In genomic region chr9:112750111-112750766, GRCh38 we compare ENCODE assay signal across 8 cellular contexts. TPM values are rescaled to one million over a fixed set of nuclear protein-coding genes. Genes with fewer than 3 reads are reported as not detected.
A peak's percentile ranks its signal among the peaks of the same experiment; 100 is the strongest.
DNase-seq lines count a peak whose midpoint lies in the region; ATAC-seq and TF ChIP-seq lines count a peak whose summit lies in the region.

Gene SNX30 (plus strand): TSS chr9:112750760. CDS start chr9:112751002, 242 bp downstream.

- TF ChIP-seq POLR2A in esophagus squamous epithelium (IDR thresholded peaks at IDR 0.05) = peak in 2 of 4 donors; percentile 48 to 76

- peaks cover 12% of the 10 kb centered on the region for H3K27me3 ChIP-seq in HUES6 (ENCODE audit: control insufficient read depth, insufficient read depth, low read length)
- H3K27me3 ChIP-seq in esophagus squamous epithelium = no peaks in the 10 kb centered on the region

- H3K9me3 ChIP-seq in HUES6 (ENCODE audit: control insufficient read depth, insufficient read depth, low read depth, low read length) (no peaks in the 10 kb centered on the region), esophagus squamous epithelium (no peaks in the 10 kb centered on the region)

- peak within 1 kb of the TSS; percentile 75 for H3K9ac ChIP-seq in HUES6 (ENCODE audit: low read length)

- H3K36me3 ChIP-seq in HUES6 (ENCODE audit: control insufficient read depth, insufficient read depth, low read length) (no peaks in the 10 kb centered on the region), esophagus squamous epithelium (no peaks in the 10 kb centered on the region)

- DNase-seq in DMS114 treated with DMSO at 0.1 percent for 48 hours (lab: John Stamatoyannopoulos, UW; ENCODE audit: unreplicated experiment) (peak; percentile 54), activated T-helper 1 cell treated with Interleukin-2 at 50 U/mL for 16 hours (ENCODE audit: low read depth) (peak; percentile 72), esophagus squamous epithelium (lab: John Stamatoyannopoulos, UW) (peak; percentile 47), myocyte (ENCODE audit: low read depth) (peak; percentile 89)
- DNase-seq in stimulated activated CD8-positive, alpha-beta memory T cell treated with anti-CD3 and anti-CD28 coated beads, Interleukin-7, amount 100 ng/mL, for 4 hours (ENCODE audit: low read depth in 2 of 2) = peak; percentile 51 to 80

- H3K4me3 ChIP-seq in HUES6 (ENCODE audit: low read depth, low read length) (peak within 1 kb of the TSS; percentile 78), esophagus squamous epithelium (peak within 1 kb of the TSS; percentile 78 to 97 (median 92))

- WGBS in esophagus squamous epithelium, 2 donors = 14 to 18% methylated on average over 12 to 13 of the region's 49 CpGs

- peak; percentile 64 for ATAC-seq in GM21447 (IDR thresholded peaks at IDR 0.05; ENCODE audit: unreplicated experiment)

- peaks cover 29% of the 10 kb centered on the region for H3K4me1 ChIP-seq in HUES6 (ENCODE audit: control insufficient read depth, insufficient read depth, low read length)
- peaks cover 24 to 55% (median 38%) of the 10 kb centered on the region in 3 donors for H3K4me1 ChIP-seq in esophagus squamous epithelium

- intact Hi-C loops in esophagus squamous epithelium (cut with DNase I) = no loop called here

- TF ChIP-seq CTCF in esophagus squamous epithelium (IDR thresholded peaks at IDR 0.05) = no peak

- H3K27ac ChIP-seq in HUES6 (ENCODE audit: low read depth, low read length) (peak within 1 kb of the TSS; percentile 3; the same call in 1 of the 2 replicates), esophagus squamous epithelium (peak within 1 kb of the TSS; percentile 82 to 90 (median 87))

TF ChIP-seq in PFSK-1, 5 proteins besides CTCF, POLR2A, EP300 and RAD21:
- 0 out of 2 replicates have a peak, but pooled peaks have one; percentile 42 for TF ChIP-seq SIN3A (IDR thresholded peaks at IDR 0.05; ENCODE audit: borderline replicate concordance, insufficient read depth, low read length)
- TF ChIP-seq POLR2AphosphoS5 (IDR thresholded peaks at IDR 0.05; ENCODE audit: low read depth, low read length) = peak; percentile 88
- TF ChIP-seq REST (IDR thresholded peaks at IDR 0.05; ENCODE audit: insufficient read depth in 1 of 2, low read depth in 2 of 2, low read length in 2 of 2) = no peak
- peak; percentile 73; the same call in 1 of the 2 replicates for TF ChIP-seq TAF1 (IDR thresholded peaks at IDR 0.05; ENCODE audit: borderline replicate concordance, insufficient read depth, low read length)
- TF ChIP-seq FOXP2 (optimal IDR thresholded peaks at IDR 0.05; ENCODE audit: borderline replicate concordance, extremely low read depth, extremely low read length, insufficient read depth) = peak; percentile 9

RNA-seq across cellular contexts. Expression of gene SNX30, which starts in this region (rescaled TPM):
- polyA plus RNA-seq in PFSK-1 (2012; ENCODE audit: insufficient read length, low read depth) = 5.9 TPM
- 10 to 100 TPM in 1 of 4 donors, 1 to 10 TPM in 3; 4.8 to 10.2 (median 9.3) TPM for total RNA-seq in esophagus squamous epithelium
- 4.3 and 6.2 TPM in 2 replicates for total RNA-seq in myocyte
- polyA plus RNA-seq in myocyte (2012) = 6.7 TPM

Comparison
In these comparisons a context has a peak if more than half of its experiments do, and no peak if none do; other contexts are left out.
1. Peak in every context shown above with its lines: DNase-seq, ATAC-seq, H3K4me3 ChIP-seq and H3K27ac ChIP-seq.